ENCODE assay signal across 23 cellular contexts in the genomic region with DNA sequence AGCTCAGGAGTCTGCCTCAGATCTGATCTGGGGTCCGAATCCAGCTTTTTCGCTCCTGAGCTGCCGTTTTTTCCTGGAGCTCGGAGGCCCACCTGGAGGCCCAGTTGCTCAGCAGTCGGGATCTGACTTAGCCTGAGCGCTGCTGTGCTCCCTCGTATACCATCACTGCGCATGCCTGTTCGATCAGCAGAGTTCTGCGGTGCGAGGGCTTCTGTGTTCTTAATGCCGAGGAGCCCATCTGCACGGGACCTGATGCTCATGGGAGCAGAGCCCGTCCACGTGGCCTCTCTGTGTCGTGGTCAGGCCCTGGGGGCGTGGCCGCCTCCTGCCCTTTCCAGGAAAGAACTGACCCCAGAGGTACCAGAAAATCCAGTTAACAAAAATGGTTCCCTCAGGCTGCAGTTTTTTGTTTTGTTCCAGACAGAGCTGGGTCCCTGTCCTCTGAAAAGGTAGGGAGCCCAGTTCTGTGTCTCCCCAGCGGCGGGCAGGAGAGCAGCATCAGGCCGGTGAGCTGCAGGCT. TPM values are rescaled to one million over a fixed set of nuclear protein-coding genes. Genes with fewer than 3 reads are reported as not detected.
DNase-seq lines count a peak whose midpoint lies in the region; FAIRE-seq and TF ChIP-seq lines count a peak whose summit lies in the region.
"Had no signal": no experiment of that assay in that cellular context is flagged by ENCODE, and none has a peak within 500 bp of the region (broad histone marks: within the 10 kb centered on the region; RNA-seq: fewer than 3 reads in every experiment).

No MANE protein-coding gene starts in this region.

- no peak overlapping the region for H3K56ac ChIP-seq in H1 (replicated peaks; ENCODE audit: insufficient read length, low read depth, low read length)

- no peak for FAIRE-seq in H1 (lab: Jason Lieb, UNC)
- FAIRE-seq: A549, GM12878, GM19239 had no signal

- DNase-seq in ELF-1 (ENCODE audit: low read depth, low spot score) (peak; percentile 85), WERI-Rb-1 (peak; percentile 91), H1 (ENCODE audit: low read depth in 1 of 2, low spot score in 2 of 2) (no peak), glutamatergic neuron (no peak)
- DNase-seq in stimulated activated CD4-positive, alpha-beta T cell treated with anti-CD3 and anti-CD28 coated beads, Interleukin-15, amount 100 ng/mL, for 24 hours: no peak
- DNase-seq in activated CD4-positive, alpha-beta T cell treated with anti-CD3 and anti-CD28 coated beads, Interleukin-2, amount 10 ng/mL, durations not matched to agents 7 days and 5 days: no peak
- DNase-seq: 8988T; ACHN; AML-193; BE2C; Calu3; CD4-positive, alpha-beta T cell; CD8-positive, alpha-beta memory T cell; COR-L47; DND-41; GDM1; GM23248; H9 had no signal

- H3K18ac ChIP-seq in H1 (ENCODE audit: extremely low read depth, low read length): no peak overlapping the region

- H3K27ac ChIP-seq in WERI-Rb-1 (peak overlapping the region; percentile 6; the same call in 1 of the 2 replicates), H1 (ENCODE audit: low read depth, low read length) (no peak overlapping the region)
- H3K27ac ChIP-seq: A549; BLaER1 treated with 17β-estradiol and CSF1 and Interleukin-3, amounts not matched to agents 10 nM and 100 nM; GM23248 had no signal

- H2AFZ ChIP-seq in H1 (ENCODE audit: low read length): no peak overlapping the region
- H2AFZ ChIP-seq: GM23248 had no signal

- H3K9me3 ChIP-seq in WERI-Rb-1 (ENCODE audit: severe bottlenecking) (no peaks in the 10 kb centered on the region), H1 (ENCODE audit: insufficient read depth in 2 of 2, low read depth in 1 of 2, low read length in 1 of 2) (no peaks in the 10 kb centered on the region)
- H3K9me3 ChIP-seq: A549; BE2C; BLaER1 treated with 17β-estradiol and CSF1 and Interleukin-3, amounts not matched to agents 10 nM and 100 nM had no signal

- no peaks in the 10 kb centered on the region for H3K79me1 ChIP-seq in H1 (ENCODE audit: low read depth, low read length)

- H3K27me3 Mint-ChIP-seq in glutamatergic neuron (ENCODE audit: unreplicated experiment): peaks cover 8% of the 10 kb centered on the region
- H3K27me3 Mint-ChIP-seq in activated CD4-positive, alpha-beta T cell treated with anti-CD3 and anti-CD28 coated beads, Interleukin-2, amount 10 ng/mL, durations not matched to agents 7 days and 5 days: no peaks in the 10 kb centered on the region
- H3K27me3 Mint-ChIP-seq: CD4-positive, alpha-beta T cell had no signal

- H4K20me1 ChIP-seq in H1 (replicated peaks in 1 of 2; ENCODE audit: control insufficient read depth in 1 of 2, insufficient read depth in 2 of 2, low read length in 2 of 2): peaks cover 0 to 7% of the 10 kb centered on the region in 2 experiments

- no peak for TF ChIP-seq RAD21 in H1 (IDR thresholded peaks at IDR 0.05 in 1 of 2, conservative IDR thresholded peaks at IDR 0.05 in 1 of 2; ENCODE audit: low read depth in 2 of 2, low read length in 2 of 2)

- no peak overlapping the region for H2BK120ac ChIP-seq in H1 (replicated peaks; ENCODE audit: low read depth, low read length)

- no peak overlapping the region for H4K91ac ChIP-seq in H1 (replicated peaks; ENCODE audit: insufficient read length, low read length)

- no peak overlapping the region for H3K14ac ChIP-seq in H1 (ENCODE audit: insufficient read length)

- 0 out of 2 replicates have a peak overlapping the region, but pooled peaks have one; percentile 62 for H4K8ac ChIP-seq in H1 (ENCODE audit: extremely low read depth, insufficient read depth, low read length)

- H3K27ac Mint-ChIP-seq in glutamatergic neuron (ENCODE audit: unreplicated experiment): no peak overlapping the region
- H3K27ac Mint-ChIP-seq in activated CD4-positive, alpha-beta T cell treated with anti-CD3 and anti-CD28 coated beads, Interleukin-2, amount 10 ng/mL, durations not matched to agents 7 days and 5 days: no peak overlapping the region
- H3K27ac Mint-ChIP-seq: CD14-positive monocyte; CD4-positive, alpha-beta T cell had no signal

- H3K9me3 Mint-ChIP-seq in glutamatergic neuron (ENCODE audit: unreplicated experiment): peaks cover 6% of the 10 kb centered on the region
- H3K9me3 Mint-ChIP-seq in activated CD4-positive, alpha-beta T cell treated with anti-CD3 and anti-CD28 coated beads, Interleukin-2, amount 10 ng/mL, durations not matched to agents 7 days and 5 days: no peaks in the 10 kb centered on the region
- H3K9me3 Mint-ChIP-seq: CD4-positive, alpha-beta T cell; CD8-positive, alpha-beta memory T cell; H9 had no signal

- H3K4ac ChIP-seq in H1 (replicated peaks; ENCODE audit: insufficient read length, low read depth, low read length): no peak overlapping the region

- no peak overlapping the region for H2BK20ac ChIP-seq in H1 (ENCODE audit: low read length)

- H3K36me3 ChIP-seq in WERI-Rb-1: peaks cover 17% of the 10 kb centered on the region
- H3K36me3 ChIP-seq in H1 (ENCODE audit: control insufficient read depth in 2 of 4, insufficient read depth in 4 of 4, low read length in 3 of 4): no peaks in the 10 kb centered on the region
- H3K36me3 ChIP-seq: BE2C; BLaER1 treated with 17β-estradiol and CSF1 and Interleukin-3, amounts not matched to agents 10 nM and 100 nM had no signal

- no peaks in the 10 kb centered on the region for H3K27me3 ChIP-seq in WERI-Rb-1 (ENCODE audit: insufficient read depth, low read depth, severe bottlenecking)
- H3K27me3 ChIP-seq in H1 (replicated peaks in 1 of 4; ENCODE audit: control insufficient read depth in 3 of 4, extremely low read depth in 1 of 4, insufficient read depth in 3 of 4, low read length in 3 of 4): no peaks in the 10 kb centered on the region
- H3K27me3 ChIP-seq: BE2C had no signal

- H2BK12ac ChIP-seq in H1 (ENCODE audit: low read depth, low read length): no peak overlapping the region

- TF ChIP-seq EP300 in H1 (IDR thresholded peaks at IDR 0.05; ENCODE audit: borderline replicate concordance in 1 of 2, low read depth in 2 of 2, low read length in 2 of 2): no peak

- no peaks in the 10 kb centered on the region for H3K79me2 ChIP-seq in H1 (ENCODE audit: control insufficient read depth in 1 of 2, insufficient read depth in 2 of 2, low read length in 2 of 2)

- H3K4me3 ChIP-seq in WERI-Rb-1 (ENCODE audit: low read depth, low read length) (no peak overlapping the region), H1 (ENCODE audit: extremely low read depth in 1 of 4, insufficient read depth in 2 of 4, low read depth in 3 of 4, low read length in 4 of 4) (no peak overlapping the region)
- H3K4me3 ChIP-seq: A549; BLaER1 treated with 17β-estradiol and CSF1 and Interleukin-3, amounts not matched to agents 10 nM and 100 nM; GM12878; GM23248 had no signal

- POLR2A ChIA-PET in H1 (lab: Charles Lee; ENCODE audit: partially characterized antibody): no interaction called here
- POLR2A ChIA-PET in activated CD4-positive, alpha-beta T cell treated with anti-CD3 and anti-CD28 coated beads, Interleukin-2, amount 10 ng/mL, durations not matched to agents 7 days and 5 days (lab: Charles Lee): no interaction called here

- H3K23me2 ChIP-seq in H1 (ENCODE audit: low read depth, low read length): peaks cover 3% of the 10 kb centered on the region; the same call in 1 of the 2 replicates

- no peaks in the 10 kb centered on the region for H3K36me3 Mint-ChIP-seq in glutamatergic neuron (ENCODE audit: unreplicated experiment)
- no peaks in the 10 kb centered on the region for H3K36me3 Mint-ChIP-seq in activated CD4-positive, alpha-beta T cell treated with anti-CD3 and anti-CD28 coated beads, Interleukin-2, amount 10 ng/mL, durations not matched to agents 7 days and 5 days (ENCODE audit: low read depth)
- H3K36me3 Mint-ChIP-seq: CD14-positive monocyte; CD8-positive, alpha-beta memory T cell had no signal

- H2BK5ac ChIP-seq in H1 (ENCODE audit: low read depth, low read length): 0 out of 2 replicates have a peak overlapping the region, but pooled peaks have one; percentile 44

- no peak for TF ChIP-seq CTCF in WERI-Rb-1 (IDR thresholded peaks at IDR 0.05; ENCODE audit: low read depth, low read length)
- no peak for TF ChIP-seq CTCF in H1 (IDR thresholded peaks at IDR 0.05; ENCODE audit: control extremely low read depth in 1 of 3, insufficient read depth in 1 of 3, low read depth in 1 of 3, low read length in 3 of 3)
- no peak for TF ChIP-seq CTCF in glutamatergic neuron (IDR thresholded peaks at IDR 0.05; ENCODE audit: partially characterized antibody, unreplicated experiment)

- no peak overlapping the region for H3K4me2 ChIP-seq in H1 (ENCODE audit: insufficient read depth in 1 of 2, low read depth in 2 of 2, low read length in 2 of 2)
- H3K4me2 ChIP-seq: A549; BLaER1 treated with 17β-estradiol and CSF1 and Interleukin-3, amounts not matched to agents 10 nM and 100 nM had no signal

- 0 out of 2 replicates have a peak overlapping the region, but pooled peaks have one; percentile 65 for H2AK5ac ChIP-seq in H1 (ENCODE audit: low read depth, low read length)

- 95% methylated on average over 21 of the region's 21 CpGs; no CpG with 5 or more reads in 1 of the 2 experiments for WGBS in H1 (ENCODE audit: extremely low coverage in 1 of 2, insufficient coverage in 1 of 2, insufficient read length in 1 of 2, insufficient replicate concordance in 2 of 2, low coverage in 1 of 2, low lambda C conversion rate in 2 of 2, missing lambda C conversion rate in 1 of 2), 2 experiments

- peaks cover 3 to 21% (median 13%) of the 10 kb centered on the region in 4 experiments for H3K4me1 ChIP-seq in H1 (replicated peaks in 1 of 4; ENCODE audit: control insufficient read depth in 3 of 4, insufficient read depth in 4 of 4, low read length in 3 of 4)
- H3K4me1 ChIP-seq: A549; BE2C; BLaER1 treated with 17β-estradiol and CSF1 and Interleukin-3, amounts not matched to agents 10 nM and 100 nM had no signal

- no peak overlapping the region for H3K9ac ChIP-seq in H1 (replicated peaks in 1 of 4; ENCODE audit: extremely low read depth in 1 of 4, low read depth in 3 of 4, low read length in 3 of 4)
- H3K9ac ChIP-seq: BLaER1 treated with 17β-estradiol and CSF1 and Interleukin-3, amounts not matched to agents 10 nM and 100 nM; GM23248 had no signal

- H3K4me3 Mint-ChIP-seq in glutamatergic neuron (ENCODE audit: unreplicated experiment): no peak overlapping the region
- H3K4me3 Mint-ChIP-seq in activated CD4-positive, alpha-beta T cell treated with anti-CD3 and anti-CD28 coated beads, Interleukin-2, amount 10 ng/mL, durations not matched to agents 7 days and 5 days: no peak overlapping the region
- H3K4me3 Mint-ChIP-seq: CD14-positive monocyte; CD4-positive, alpha-beta T cell; CD8-positive, alpha-beta memory T cell; H9 had no signal

- no peak overlapping the region for H3K23ac ChIP-seq in H1 (ENCODE audit: insufficient read length)

- H3K4me1 Mint-ChIP-seq in glutamatergic neuron (ENCODE audit: low read depth, unreplicated experiment): peaks cover 10% of the 10 kb centered on the region
- no peaks in the 10 kb centered on the region for H3K4me1 Mint-ChIP-seq in activated CD4-positive, alpha-beta T cell treated with anti-CD3 and anti-CD28 coated beads, Interleukin-2, amount 10 ng/mL, durations not matched to agents 7 days and 5 days
- H3K4me1 Mint-ChIP-seq: CD14-positive monocyte had no signal

- no peak overlapping the region for H4K5ac ChIP-seq in H1 (ENCODE audit: insufficient read length, low read depth, low read length)

- CTCF ChIA-PET in H1 (lab: Charles Lee; ENCODE audit: partially characterized antibody): interaction anchor here (0.6 to 7.0 kb wide), 11 partner anchors 7 to 386 kb away, joined by 3 to 72 read pairs (median 7); a partner anchor contains a TSS
- CTCF ChIA-PET in activated CD4-positive, alpha-beta T cell treated with anti-CD3 and anti-CD28 coated beads, Interleukin-2, amount 10 ng/mL, durations not matched to agents 7 days and 5 days (lab: Charles Lee): interaction anchor here (0.7 kb wide), 1 partner anchor 10 kb away, joined by 4 read pairs; no protein-coding TSS in a partner anchor

- H2BK15ac ChIP-seq in H1 (ENCODE audit: low read length): no peak overlapping the region

- TF ChIP-seq POLR2A in H1 (IDR thresholded peaks at IDR 0.05; ENCODE audit: control extremely low read depth in 1 of 2, low read depth in 2 of 2, low read length in 2 of 2): no peak

RNA-seq across cellular contexts. Expression of a gene that starts 57.4 kb away (rescaled TPM):
- total RNA-seq in H1 (2021; fragmentation: NEBNext Ultra II Directional; extraction: Animal tissue kit (Norgen Biotek cat#: 25700)): 22.9 and 24.4 TPM in 2 replicates
- polyA plus RNA-seq in H1 (2011; rRNA removed): 10.1 and 15.9 TPM in 2 replicates
- polyA plus RNA-seq in H1 (2011; cell fraction: cytosol; rRNA removed): 13.8 TPM
- polyA plus RNA-seq in H1 (2011; cell fraction: nucleus; rRNA removed): 82.6 TPM
- 16.2 to 22.1 TPM (median 19.9 TPM) in 4 replicates for polyA plus RNA-seq in H1 (2012, experiment 1 of 2)
- 10.5 TPM for polyA plus RNA-seq in H1 (2012, experiment 2 of 2)
- 10.9 TPM for polyA plus RNA-seq in H1 (2013, experiment 1 of 2)
- 11.8 TPM for polyA plus RNA-seq in H1 (2013, experiment 2 of 2)
- polyA minus RNA-seq in H1 (2011; rRNA and poly(A)+ RNA removed): 16.6 and 19.1 TPM in 2 replicates
- 18.4 TPM for polyA minus RNA-seq in H1 (2011; cell fraction: cytosol; rRNA and poly(A)+ RNA removed)
- polyA minus RNA-seq in H1 (2011; cell fraction: nucleus; rRNA and poly(A)+ RNA removed): 40.8 TPM
- 83.0 TPM for total RNA-seq in glutamatergic neuron (ENCODE audit: unreplicated experiment)
- 1 to 10 TPM; 1.2 to 1.4 TPM for total RNA-seq in activated CD4-positive, alpha-beta T cell treated with anti-CD3 and anti-CD28 coated beads, Interleukin-2, amount 10 ng/mL, durations not matched to agents 7 days and 5 days
- total RNA-seq: GM23248 had no signal
- polyA plus RNA-seq: CD14-positive monocyte, GM23248 had no signal

Comparison
In these comparisons a context has a peak if more than half of its experiments do, and no peak if none do; other contexts are left out.
1. DNase-seq: peak in ELF-1 (single experiment) and WERI-Rb-1 (single experiment); none in H1 (0 of 2), stimulated activated CD4-positive, alpha-beta T cell treated with anti-CD3 and anti-CD28 coated beads, Interleukin-15, amount 100 ng/mL, for 24 hours (single experiment), glutamatergic neuron (single experiment) and activated CD4-positive, alpha-beta T cell treated with anti-CD3 and anti-CD28 coated beads, Interleukin-2, amount 10 ng/mL, durations not matched to agents 7 days and 5 days (single experiment).
2. RNA of a gene that starts 57.4 kb away (total RNA-seq): 83.0 TPM in glutamatergic neuron (single experiment) and 22.9 to 24.4 TPM in H1; 1.2 to 1.4 TPM in activated CD4-positive, alpha-beta T cell treated with anti-CD3 and anti-CD28 coated beads, Interleukin-2, amount 10 ng/mL, durations not matched to agents 7 days and 5 days; every median in the first group is over 10 times any median in the second.